ENCODE assay signal across 2 cellular contexts in the genomic region with DNA sequence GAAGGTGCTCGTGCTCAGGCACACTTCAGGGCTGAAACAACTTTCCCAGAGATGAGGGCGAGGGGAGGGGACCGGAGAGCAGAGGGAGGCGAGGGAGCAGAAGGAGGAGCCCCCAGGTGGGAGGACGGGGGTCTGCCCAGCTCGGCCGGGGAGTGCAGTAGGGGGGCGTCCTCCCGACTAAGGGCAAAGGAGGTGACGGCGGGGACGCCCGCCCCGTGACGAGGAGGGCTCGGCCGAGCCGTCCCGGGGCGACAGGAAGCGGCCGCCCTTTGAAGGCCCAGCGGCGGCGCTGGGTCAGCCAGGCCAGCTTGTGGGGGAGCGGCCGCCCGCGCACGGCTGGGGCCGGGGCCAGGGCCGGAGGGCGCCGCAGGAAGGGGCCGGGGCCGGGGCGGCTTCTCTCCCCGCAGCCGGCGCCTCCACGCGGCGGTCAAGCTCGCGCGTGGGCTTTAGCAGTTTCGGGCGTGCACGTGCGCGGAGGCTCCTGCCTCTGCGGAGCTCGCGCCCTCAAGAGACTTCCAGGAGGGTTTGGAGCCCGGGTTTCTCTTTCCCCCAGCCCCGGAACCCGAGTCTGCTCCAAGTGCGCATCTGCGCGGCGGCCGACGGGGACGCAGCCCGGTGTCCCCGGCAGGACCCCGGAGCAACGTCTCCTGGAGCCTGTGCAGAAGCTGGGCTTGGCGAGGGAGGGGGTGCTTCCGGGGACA.
TF ChIP-seq lines count a peak whose summit lies in the region.

No MANE protein-coding gene starts in this region.

TF ChIP-seq in A549, 52 proteins besides CTCF, POLR2A, EP300 and RAD21:
- TF ChIP-seq TFCP2L1 (CRISPR knock-in tag; IDR thresholded peaks at IDR 0.05) (no peak), HDAC2 (IDR thresholded peaks at IDR 0.05) (no peak), FOSL2 (IDR thresholded peaks at IDR 0.05) (no peak), FOSL2 (CRISPR knock-in tag; IDR thresholded peaks at IDR 0.05) (no peak), NR3C1 (IDR thresholded peaks at IDR 0.05) (no peak), TP53 (CRISPR knock-in tag; IDR thresholded peaks at IDR 0.05) (no peak), RNF2 (IDR thresholded peaks at IDR 0.05; ENCODE audit: borderline replicate concordance, low read depth) (no peak), EHMT2 (IDR thresholded peaks at IDR 0.05; ENCODE audit: low read depth) (no peak), PHF8 (IDR thresholded peaks at IDR 0.05; ENCODE audit: borderline replicate concordance, low read depth) (no peak)
- TF ChIP-seq, protein P1, sequence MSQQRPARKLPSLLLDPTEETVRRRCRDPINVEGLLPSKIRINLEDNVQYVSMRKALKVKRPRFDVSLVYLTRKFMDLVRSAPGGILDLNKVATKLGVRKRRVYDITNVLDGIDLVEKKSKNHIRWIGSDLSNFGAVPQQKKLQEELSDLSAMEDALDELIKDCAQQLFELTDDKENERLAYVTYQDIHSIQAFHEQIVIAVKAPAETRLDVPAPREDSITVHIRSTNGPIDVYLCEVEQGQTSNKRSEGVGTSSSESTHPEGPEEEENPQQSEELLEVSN (IDR thresholded peaks at IDR 0.05; ENCODE audit: borderline replicate concordance, low read depth) = no peak
- TF ChIP-seq, protein P2, sequence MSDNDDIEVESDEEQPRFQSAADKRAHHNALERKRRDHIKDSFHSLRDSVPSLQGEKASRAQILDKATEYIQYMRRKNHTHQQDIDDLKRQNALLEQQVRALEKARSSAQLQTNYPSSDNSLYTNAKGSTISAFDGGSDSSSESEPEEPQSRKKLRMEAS (IDR thresholded peaks at IDR 0.05) = no peak
- TF ChIP-seq, protein P3, sequence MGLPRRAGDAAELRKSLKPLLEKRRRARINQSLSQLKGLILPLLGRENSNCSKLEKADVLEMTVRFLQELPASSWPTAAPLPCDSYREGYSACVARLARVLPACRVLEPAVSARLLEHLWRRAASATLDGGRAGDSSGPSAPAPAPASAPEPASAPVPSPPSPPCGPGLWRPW (IDR thresholded peaks at IDR 0.05) = no peak
- TF ChIP-seq, protein P4, sequence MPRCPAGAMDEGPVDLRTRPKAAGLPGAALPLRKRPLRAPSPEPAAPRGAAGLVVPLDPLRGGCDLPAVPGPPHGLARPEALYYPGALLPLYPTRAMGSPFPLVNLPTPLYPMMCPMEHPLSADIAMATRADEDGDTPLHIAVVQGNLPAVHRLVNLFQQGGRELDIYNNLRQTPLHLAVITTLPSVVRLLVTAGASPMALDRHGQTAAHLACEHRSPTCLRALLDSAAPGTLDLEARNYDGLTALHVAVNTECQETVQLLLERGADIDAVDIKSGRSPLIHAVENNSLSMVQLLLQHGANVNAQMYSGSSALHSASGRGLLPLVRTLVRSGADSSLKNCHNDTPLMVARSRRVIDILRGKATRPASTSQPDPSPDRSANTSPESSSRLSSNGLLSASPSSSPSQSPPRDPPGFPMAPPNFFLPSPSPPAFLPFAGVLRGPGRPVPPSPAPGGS (IDR thresholded peaks at IDR 0.05) = no peak

TF ChIP-seq in H1, 55 proteins besides CTCF, POLR2A, EP300 and RAD21 (continued from another document):
- no peak for TF ChIP-seq SIX5 (IDR thresholded peaks at IDR 0.05; ENCODE audit: low read depth, low read length)
- TF ChIP-seq, protein P2 (IDR thresholded peaks at IDR 0.05) = peak; percentile 38
- TF ChIP-seq EGR1 (IDR thresholded peaks at IDR 0.05; ENCODE audit: borderline replicate concordance, low read depth, low read length) = no peak
- no peak; the same call in 1 of the 2 replicates for TF ChIP-seq RBBP5 (IDR thresholded peaks at IDR 0.05; ENCODE audit: borderline replicate concordance, low read depth, low read length)
- no peak for TF ChIP-seq HDAC6 (IDR thresholded peaks at IDR 0.05; ENCODE audit: low read depth, low read length)
- 0 out of 2 replicates have a peak, but pooled peaks have one; percentile 21 for TF ChIP-seq TBP (IDR thresholded peaks at IDR 0.05; ENCODE audit: low read depth, low read length)
- TF ChIP-seq CHD2 (IDR thresholded peaks at IDR 0.05; ENCODE audit: low read length) = no peak
- TF ChIP-seq CREB1 (IDR thresholded peaks at IDR 0.05) = no peak
- TF ChIP-seq BACH1 (IDR thresholded peaks at IDR 0.05; ENCODE audit: low read length) = peak; percentile 66; the same call in 1 of the 2 replicates
- 0 out of 2 replicates have a peak, but pooled peaks have one; percentile 29 for TF ChIP-seq GABPA (IDR thresholded peaks at IDR 0.05; ENCODE audit: borderline replicate concordance, insufficient read depth, low read length)
